Comparison of ENCODE assay signal across 3 cellular contexts in the genomic region with DNA sequence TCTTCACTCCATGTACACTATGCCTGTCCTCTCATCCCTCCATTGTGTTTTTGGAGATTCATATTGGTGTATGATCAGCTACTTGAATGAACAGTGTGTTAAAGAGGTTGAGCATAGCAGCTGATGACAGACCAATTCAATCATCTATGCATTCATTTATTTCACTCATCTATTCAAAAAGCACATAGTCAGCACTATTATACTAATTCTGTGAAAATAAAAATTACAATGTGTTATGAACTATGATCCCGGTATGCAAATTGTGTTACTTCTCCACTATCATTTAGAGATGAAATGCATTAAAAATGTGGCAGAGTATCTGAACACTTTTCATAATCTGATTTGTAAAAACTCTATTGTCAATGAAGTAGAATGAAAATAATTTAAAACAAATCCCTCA.
A peak's percentile ranks its signal among the peaks of the same experiment; 100 is the strongest.
TF ChIP-seq lines count a peak whose summit lies in the region.

No MANE protein-coding gene starts in this region.

TF ChIP-seq in HepG2, 621 proteins besides CTCF, POLR2A, EP300 and RAD21:
- peak; percentile 80 to 91 for TF ChIP-seq MAFK (conservative IDR thresholded peaks at IDR 0.05 in 1 of 2, IDR thresholded peaks at IDR 0.05 in 1 of 2; ENCODE audit: low read length in 2 of 2)
- TF ChIP-seq DNMT3B (CRISPR knock-in tag; conservative IDR thresholded peaks at IDR 0.05), result no peak
- peak; percentile 87 for TF ChIP-seq MAFF (IDR thresholded peaks at IDR 0.05; ENCODE audit: low read depth, low read length)

TF ChIP-seq in IMR-90, 13 proteins besides CTCF, POLR2A, EP300 and RAD21:
- TF ChIP-seq MAFK (IDR thresholded peaks at IDR 0.05; ENCODE audit: low read depth, low read length), result peak; percentile 93
- TF ChIP-seq FOS (IDR thresholded peaks at IDR 0.05; ENCODE audit: low read depth, low read length), result no peak

TF ChIP-seq in H1, 55 proteins besides CTCF, POLR2A, EP300 and RAD21:
- no peak for TF ChIP-seq NANOG (IDR thresholded peaks at IDR 0.05; ENCODE audit: insufficient read depth, low read depth, low read length, poor library complexity, severe bottlenecking)
- TF ChIP-seq MAFK (IDR thresholded peaks at IDR 0.05; ENCODE audit: low read depth, low read length), result peak; percentile 52; the same call in 1 of the 2 replicates
